In the genomic region with DNA sequence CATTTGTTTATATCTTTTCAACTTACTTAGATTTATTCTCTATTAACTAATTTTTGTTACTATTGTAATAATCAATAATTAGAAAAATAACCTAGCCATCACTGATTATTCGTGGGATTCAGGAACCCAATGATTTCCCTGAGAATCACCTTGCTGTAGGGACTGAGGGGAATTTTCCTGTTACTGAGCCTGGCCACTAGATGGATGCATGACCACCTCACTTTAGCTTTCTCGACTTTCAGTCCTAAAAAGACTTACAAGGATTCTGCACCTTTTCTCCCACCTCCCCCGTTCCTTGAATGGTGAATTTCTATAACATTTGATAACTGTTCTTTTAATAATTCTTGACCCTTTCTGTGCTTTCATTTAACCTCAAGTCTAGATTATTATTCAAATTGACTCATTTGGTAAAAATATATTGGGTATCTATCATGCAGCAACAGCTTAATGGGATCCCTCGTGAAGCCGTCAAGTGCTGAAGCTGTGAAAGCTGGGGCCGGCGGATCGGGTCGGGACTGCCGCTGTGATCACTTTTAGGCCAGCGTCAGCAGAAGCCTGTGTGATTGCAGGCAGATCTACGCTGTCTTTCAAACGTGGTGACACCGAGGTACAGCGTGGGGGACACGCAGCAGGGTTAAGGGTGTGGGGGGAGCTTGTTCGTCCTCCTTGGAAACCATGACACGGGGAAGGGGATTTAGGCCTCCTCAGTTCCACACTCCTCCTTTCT, we compare ENCODE assay signal across 9 cellular contexts. TPM values are rescaled to one million over a fixed set of nuclear protein-coding genes. Genes with fewer than 3 reads are reported as not detected.
A peak's percentile ranks its signal among the peaks of the same experiment; 100 is the strongest.
DNase-seq lines count a peak whose midpoint lies in the region; ATAC-seq and TF ChIP-seq lines count a peak whose summit lies in the region.
"Had no signal": no experiment of that assay in that cellular context is flagged by ENCODE, and none has a peak within 500 bp of the region (broad histone marks: within the 10 kb centered on the region; RNA-seq: fewer than 3 reads in every experiment).

No MANE protein-coding gene starts in this region.

- H3K9me3 Mint-ChIP-seq in nephron: no peaks in the 10 kb centered on the region
- no peaks in the 10 kb centered on the region for H3K9me3 Mint-ChIP-seq in naive thymus-derived CD8-positive, alpha-beta T cell

- H3K36me3 Mint-ChIP-seq in nephron (ENCODE audit: low read depth): no peaks in the 10 kb centered on the region
- H3K36me3 Mint-ChIP-seq in naive thymus-derived CD8-positive, alpha-beta T cell: no peaks in the 10 kb centered on the region

- H3K14ac ChIP-seq in IMR-90 (replicated peaks; ENCODE audit: low read depth, low read length): no peak overlapping the region

- no peak overlapping the region for H2BK5ac ChIP-seq in IMR-90 (ENCODE audit: low read depth, low read length, poor library complexity, severe bottlenecking)

- intact Hi-C loops in IMR-90 (cut with micrococcal nuclease): loop anchor here (10.0 kb wide), 1 partner anchor 239 kb away; a partner anchor contains a TSS

- no peak for ATAC-seq in IMR-90 (ENCODE audit: low read depth)
- ATAC-seq in HG02571 (IDR thresholded peaks at IDR 0.05; ENCODE audit: unreplicated experiment): no peak
- no peak for ATAC-seq in naive thymus-derived CD8-positive, alpha-beta T cell
- ATAC-seq in GM21825 (IDR thresholded peaks at IDR 0.05; ENCODE audit: unreplicated experiment): no peak

- H3K4me3 Mint-ChIP-seq in nephron: no peak overlapping the region
- H3K4me3 Mint-ChIP-seq in naive thymus-derived CD8-positive, alpha-beta T cell: no peak overlapping the region

- H3K4me3 ChIP-seq in IMR-90 (ENCODE audit: insufficient read depth, low read depth, low read length): no peak overlapping the region
- H3K4me3 ChIP-seq in brain microvascular endothelial cell (ENCODE audit: low read depth, low read length): no peak overlapping the region

- no peak overlapping the region for H3K56ac ChIP-seq in IMR-90 (ENCODE audit: extremely low read depth, insufficient read depth, low read length)

- no peak overlapping the region for H2AK5ac ChIP-seq in IMR-90 (ENCODE audit: low read depth, low read length)

- no peaks in the 10 kb centered on the region for H3K4me1 ChIP-seq in IMR-90 (ENCODE audit: control insufficient read depth, insufficient read depth, low read length)

- H3K27me3 ChIP-seq in IMR-90 (ENCODE audit: control insufficient read depth, insufficient read depth, low read length): no peaks in the 10 kb centered on the region
- H3K27me3 ChIP-seq in brain microvascular endothelial cell (replicated peaks): no peaks in the 10 kb centered on the region

- H3K27ac ChIP-seq in IMR-90 (ENCODE audit: insufficient read depth, low read length): no peak overlapping the region
- H3K27ac ChIP-seq in brain microvascular endothelial cell: no peak overlapping the region

- WGBS in IMR-90 (ENCODE audit: extremely low coverage in 2 of 2, insufficient read length in 1 of 2), 2 experiments: 4% methylated on average over 4 of the region's 18 CpGs; no CpG with 5 or more reads in 1 of the 2 experiments

- TF ChIP-seq CTCF in IMR-90 (conservative IDR thresholded peaks at IDR 0.05; ENCODE audit: low read depth, low read length) (peak; percentile 37), brain microvascular endothelial cell (IDR thresholded peaks at IDR 0.05; ENCODE audit: low read depth, low read length, missing control alignments) (peak; percentile 62), nephron (IDR thresholded peaks at IDR 0.05; ENCODE audit: unreplicated experiment in 3 of 3) (peak; percentile 72 to 75 (median 74))

- no peaks in the 10 kb centered on the region for H3K9me3 ChIP-seq in IMR-90 (ENCODE audit: control insufficient read depth, insufficient read depth, low read length)

- H4K8ac ChIP-seq in IMR-90 (ENCODE audit: low read depth in 2 of 2, low read length in 2 of 2): no peak overlapping the region

- TF ChIP-seq POLR2A in IMR-90 (IDR thresholded peaks at IDR 0.05; ENCODE audit: low read depth, low read length): no peak

- DNase-seq in DMS114 treated with DMSO at 0.1 percent for 48 hours (lab: John Stamatoyannopoulos, UW; ENCODE audit: unreplicated experiment) (peak; percentile 10), IMR-90 (peak; percentile 27), brain microvascular endothelial cell (peak; percentile 5), islet precursor cell (no peak)
- DNase-seq in naive thymus-derived CD8-positive, alpha-beta T cell: no peak
- DNase-seq: KG1 had no signal

- H2AFZ ChIP-seq in IMR-90 (replicated peaks; ENCODE audit: low read length, poor library complexity): peak overlapping the region; percentile 56

- CTCF ChIA-PET in IMR-90 (lab: Yijun Ruan, JAX): interaction anchor here (0.8 to 2.2 kb wide), 6 partner anchors 8 to 434 kb away, joined by 3 to 6 read pairs (median 3); no protein-coding TSS in a partner anchor

- no peak overlapping the region for H3K4ac ChIP-seq in IMR-90 (ENCODE audit: low read depth, low read length)

- H3K79me1 ChIP-seq in IMR-90 (ENCODE audit: low read depth in 1 of 2, low read length in 2 of 2): no peaks in the 10 kb centered on the region

- H3K27me3 Mint-ChIP-seq in nephron (ENCODE audit: low read depth): no peaks in the 10 kb centered on the region
- H3K27me3 Mint-ChIP-seq in naive thymus-derived CD8-positive, alpha-beta T cell: peaks cover under 1 to 68% (median 34%) of the 10 kb centered on the region in 5 donors

- peak; percentile 37 for TF ChIP-seq RAD21 in IMR-90 (IDR thresholded peaks at IDR 0.05; ENCODE audit: low read length)

- H3K36me3 ChIP-seq in IMR-90 (ENCODE audit: control insufficient read depth, insufficient read depth, low read length) (no peaks in the 10 kb centered on the region), brain microvascular endothelial cell (replicated peaks) (no peaks in the 10 kb centered on the region)

- no peak overlapping the region for H3K18ac ChIP-seq in IMR-90 (ENCODE audit: low read depth, low read length)

- peaks cover 18% of the 10 kb centered on the region for H3K4me1 Mint-ChIP-seq in nephron
- peaks cover 0 to 5% (median 3%) of the 10 kb centered on the region in 4 donors for H3K4me1 Mint-ChIP-seq in naive thymus-derived CD8-positive, alpha-beta T cell

- dilution Hi-C loops in IMR-90 (cut with HindIII; ENCODE audit: low sequenced_read_pairs, unreplicated experiment): no loop called here

- no peak overlapping the region for H3K9ac ChIP-seq in IMR-90 (ENCODE audit: low read depth, low read length)

- H4K20me1 ChIP-seq in IMR-90 (ENCODE audit: insufficient read depth, low read length): no peaks in the 10 kb centered on the region

- H3K9me1 ChIP-seq in IMR-90 (ENCODE audit: insufficient read depth, low read length): no peaks in the 10 kb centered on the region

- H2BK15ac ChIP-seq in IMR-90 (ENCODE audit: low read depth, low read length): no peak overlapping the region

- H4K91ac ChIP-seq in IMR-90 (ENCODE audit: insufficient read depth, low read depth, low read length): no peak overlapping the region

- in situ Hi-C loops in IMR-90 (cut with MboI; ENCODE audit: low sequenced_read_pairs): loop anchor here (10.0 kb wide), 1 partner anchor 829 kb away; no protein-coding TSS in a partner anchor
- in situ Hi-C loops in brain microvascular endothelial cell (cut with HindIII; ENCODE audit: low pct_ligation_motif_present, low sequenced_read_pairs): no loop called here

- no peak overlapping the region for H4K5ac ChIP-seq in IMR-90 (ENCODE audit: low read depth, low read length)

- H2BK20ac ChIP-seq in IMR-90 (ENCODE audit: low read depth, low read length): no peak overlapping the region

- POLR2A ChIA-PET in IMR-90 (lab: Charles Lee; ENCODE audit: unreplicated experiment): no interaction called here
- POLR2A ChIA-PET in naive thymus-derived CD8-positive, alpha-beta T cell (lab: Charles Lee): no interaction called here

- BruUV-seq in IMR-90 (replicated peaks; lab: Mats Ljungman, UMichigan): no TSS peak

- no peak overlapping the region for H3K23ac ChIP-seq in IMR-90 (ENCODE audit: low read depth, low read length)

- no peak overlapping the region for H2BK120ac ChIP-seq in IMR-90 (ENCODE audit: low read depth, low read length)

- peak overlapping the region in 1 of 3 experiments; percentile 44 for H3K27ac Mint-ChIP-seq in nephron
- peak overlapping the region in 1 of 10 donors; percentile 14 for H3K27ac Mint-ChIP-seq in naive thymus-derived CD8-positive, alpha-beta T cell

- no peak overlapping the region for H3K4me2 ChIP-seq in IMR-90 (ENCODE audit: low read depth, low read length)

- H2AK9ac ChIP-seq in IMR-90 (replicated peaks; ENCODE audit: low read depth, low read length, poor library complexity): no peak overlapping the region

TF ChIP-seq in IMR-90, 13 proteins besides CTCF, POLR2A, EP300 and RAD21:
- TF ChIP-seq SMC3 (IDR thresholded peaks at IDR 0.05; ENCODE audit: low read depth, low read length): peak; percentile 38
- TF ChIP-seq RFX5 (IDR thresholded peaks at IDR 0.05; ENCODE audit: low read depth, low read length): no peak

RNA-seq across cellular contexts. Expression of a gene that starts 38.8 kb away (rescaled TPM):
- total RNA-seq in IMR-90 (2012; rRNA removed): 15.2 and 21.9 TPM in 2 replicates
- 25.3 and 30.2 TPM in 2 replicates for polyA plus RNA-seq in IMR-90 (2012; rRNA removed)
- 11.8 and 21.2 TPM in 2 replicates for polyA plus RNA-seq in IMR-90 (2012; cell fraction: cytosol; rRNA removed)
- polyA plus RNA-seq in IMR-90 (2012; cell fraction: nucleus; rRNA removed; ENCODE audit: low replicate concordance): 32.2 and 46.9 TPM in 2 replicates
- 10 to 100 TPM; 40.2 to 41.4 TPM for total RNA-seq in naive thymus-derived CD8-positive, alpha-beta T cell
- 10 to 100 TPM; 22.1 to 29.8 (median 23.3) TPM for polyA plus RNA-seq in naive thymus-derived CD8-positive, alpha-beta T cell

Comparison
In these comparisons a context has a peak if more than half of its experiments do, and no peak if none do; other contexts are left out.
1. DNase-seq: peak in DMS114 treated with DMSO at 0.1 percent for 48 hours (single experiment), IMR-90 (single experiment) and brain microvascular endothelial cell (single experiment); none in islet precursor cell (single experiment) and naive thymus-derived CD8-positive, alpha-beta T cell (0 of 10).
2. Peak in every context shown above with its lines, with median percentiles within 50 percentile points of each other: CTCF ChIP-seq.